In the genomic region with DNA sequence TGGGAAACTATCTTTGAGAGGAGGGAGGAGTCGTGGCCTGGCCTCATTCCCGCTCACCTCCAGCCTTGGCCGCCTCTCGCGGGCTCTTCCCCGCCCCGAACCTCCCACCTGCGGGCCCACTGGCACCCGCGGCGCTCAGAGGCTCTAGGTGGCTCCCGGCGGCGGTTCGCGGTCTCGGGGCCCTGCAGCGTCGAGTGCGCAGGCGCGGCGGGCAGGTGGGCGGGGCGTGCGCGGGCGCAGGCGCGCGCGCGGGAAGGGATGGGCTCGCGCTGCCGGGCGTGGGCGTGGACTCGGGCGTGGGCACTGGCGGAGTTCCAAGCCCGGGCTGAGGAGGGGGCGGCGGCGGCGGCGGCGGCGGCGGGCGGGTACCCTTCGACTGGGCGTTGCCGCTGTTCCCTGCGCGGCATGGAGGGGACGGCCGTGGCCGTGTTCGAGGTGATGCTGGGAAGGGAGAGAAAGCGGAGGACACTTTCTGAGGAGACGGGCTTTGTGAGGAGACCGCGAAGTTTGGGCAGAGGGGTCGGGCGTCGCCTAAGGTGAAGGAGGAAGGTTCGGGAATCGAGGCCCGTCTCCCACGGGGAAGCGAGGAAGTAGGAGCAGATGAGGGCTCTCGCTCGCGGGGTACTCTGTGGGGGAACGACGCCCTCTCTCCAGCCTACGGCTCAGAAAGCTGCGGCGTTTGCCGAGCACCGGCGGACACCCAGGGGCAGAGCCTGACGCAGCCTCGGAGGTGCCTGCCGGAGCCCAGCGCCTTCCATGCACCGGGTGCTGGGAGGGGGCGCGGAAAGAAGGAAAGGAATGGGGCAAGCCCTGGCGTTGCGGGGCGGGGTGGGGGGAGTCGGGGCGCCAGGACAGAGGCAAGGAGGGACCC, we compare ENCODE assay signal across 1 cellular context.
A peak's percentile ranks its signal among the peaks of the same experiment; 100 is the strongest.
TF ChIP-seq lines count a peak whose summit lies in the region.

No MANE protein-coding gene starts in this region.

TF ChIP-seq in HepG2, 621 proteins besides CTCF, POLR2A, EP300 and RAD21 (continued from another document and continues in another):
- TF ChIP-seq, protein P1, sequence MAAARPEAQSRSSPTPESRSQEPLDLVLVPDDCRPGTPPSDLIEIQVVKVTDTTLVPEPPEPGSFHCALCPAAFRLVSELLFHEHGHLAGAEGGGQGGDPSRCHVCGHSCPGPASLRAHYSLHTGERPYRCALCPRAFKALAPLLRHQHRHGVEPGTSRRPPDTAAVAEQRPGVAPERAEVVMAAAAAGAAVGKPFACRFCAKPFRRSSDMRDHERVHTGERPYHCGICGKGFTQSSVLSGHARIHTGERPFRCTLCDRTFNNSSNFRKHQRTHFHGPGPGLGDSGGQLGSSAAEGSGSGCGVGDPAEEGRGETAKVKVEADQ (CRISPR knock-in tag; IDR thresholded peaks at IDR 0.05; ENCODE audit: borderline replicate concordance), result 0 out of 2 replicates have a peak, but pooled peaks have one; percentile 61
- TF ChIP-seq ZFP36L1 (CRISPR knock-in tag; IDR thresholded peaks at IDR 0.05) (no peak), ZMAT3 (CRISPR knock-in tag; conservative IDR thresholded peaks at IDR 0.05) (peak; percentile 51; the same call in 1 of the 2 replicates), ZBTB38 (CRISPR knock-in tag; IDR thresholded peaks at IDR 0.05) (0 out of 2 replicates have a peak, but pooled peaks have one; percentile 4), SNAPC2 (CRISPR knock-in tag; IDR thresholded peaks at IDR 0.05) (no peak), ZSCAN29 (CRISPR knock-in tag; conservative IDR thresholded peaks at IDR 0.05) (0 out of 2 replicates have a peak, but pooled peaks have one; percentile 51), ELF4 (CRISPR knock-in tag; IDR thresholded peaks at IDR 0.05; ENCODE audit: borderline replicate concordance) (no peak), ZNF564 (CRISPR knock-in tag; IDR thresholded peaks at IDR 0.05) (no peak; the same call in 1 of the 2 replicates), NFE2 (CRISPR knock-in tag; IDR thresholded peaks at IDR 0.05) (no peak), MEF2D (CRISPR knock-in tag; IDR thresholded peaks at IDR 0.05) (no peak), ZNF839 (CRISPR knock-in tag; IDR thresholded peaks at IDR 0.05; ENCODE audit: borderline replicate concordance) (no peak), ZNF816 (CRISPR knock-in tag; IDR thresholded peaks at IDR 0.05; ENCODE audit: borderline replicate concordance) (peak; percentile 86; the same call in 1 of the 2 replicates), RARA (CRISPR knock-in tag; IDR thresholded peaks at IDR 0.05) (peak; percentile 24; the same call in 1 of the 2 replicates), MTF1 (CRISPR knock-in tag; IDR thresholded peaks at IDR 0.05) (no peak), MZF1 (CRISPR knock-in tag; IDR thresholded peaks at IDR 0.05; ENCODE audit: borderline replicate concordance) (no peak), ZNF282 (IDR thresholded peaks at IDR 0.05; ENCODE audit: partially characterized antibody) (no peak), ZNF331 (CRISPR knock-in tag; IDR thresholded peaks at IDR 0.05) (peak; percentile 39; the same call in 1 of the 2 replicates), ZNF101 (CRISPR knock-in tag; IDR thresholded peaks at IDR 0.05; ENCODE audit: borderline replicate concordance, low read depth) (0 out of 2 replicates have a peak, but pooled peaks have one; percentile 70), ARID2 (CRISPR knock-in tag; IDR thresholded peaks at IDR 0.05; ENCODE audit: borderline replicate concordance) (no peak), REXO4 (CRISPR knock-in tag; IDR thresholded peaks at IDR 0.05; ENCODE audit: borderline replicate concordance) (no peak)
- TF ChIP-seq, protein P2, sequence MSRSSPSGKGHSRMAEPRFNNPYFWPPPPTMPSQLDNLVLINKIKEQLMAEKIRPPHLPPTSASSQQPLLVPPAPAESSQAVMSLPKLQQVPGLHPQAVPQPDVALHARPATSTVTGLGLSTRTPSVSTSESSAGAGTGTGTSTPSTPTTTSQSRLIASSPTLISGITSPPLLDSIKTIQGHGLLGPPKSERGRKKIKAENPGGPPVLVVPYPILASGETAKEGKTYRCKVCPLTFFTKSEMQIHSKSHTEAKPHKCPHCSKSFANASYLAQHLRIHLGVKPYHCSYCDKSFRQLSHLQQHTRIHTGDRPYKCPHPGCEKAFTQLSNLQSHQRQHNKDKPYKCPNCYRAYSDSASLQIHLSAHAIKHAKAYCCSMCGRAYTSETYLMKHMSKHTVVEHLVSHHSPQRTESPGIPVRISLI (CRISPR knock-in tag; IDR thresholded peaks at IDR 0.05; ENCODE audit: borderline replicate concordance), result no peak
- TF ChIP-seq, protein P3, sequence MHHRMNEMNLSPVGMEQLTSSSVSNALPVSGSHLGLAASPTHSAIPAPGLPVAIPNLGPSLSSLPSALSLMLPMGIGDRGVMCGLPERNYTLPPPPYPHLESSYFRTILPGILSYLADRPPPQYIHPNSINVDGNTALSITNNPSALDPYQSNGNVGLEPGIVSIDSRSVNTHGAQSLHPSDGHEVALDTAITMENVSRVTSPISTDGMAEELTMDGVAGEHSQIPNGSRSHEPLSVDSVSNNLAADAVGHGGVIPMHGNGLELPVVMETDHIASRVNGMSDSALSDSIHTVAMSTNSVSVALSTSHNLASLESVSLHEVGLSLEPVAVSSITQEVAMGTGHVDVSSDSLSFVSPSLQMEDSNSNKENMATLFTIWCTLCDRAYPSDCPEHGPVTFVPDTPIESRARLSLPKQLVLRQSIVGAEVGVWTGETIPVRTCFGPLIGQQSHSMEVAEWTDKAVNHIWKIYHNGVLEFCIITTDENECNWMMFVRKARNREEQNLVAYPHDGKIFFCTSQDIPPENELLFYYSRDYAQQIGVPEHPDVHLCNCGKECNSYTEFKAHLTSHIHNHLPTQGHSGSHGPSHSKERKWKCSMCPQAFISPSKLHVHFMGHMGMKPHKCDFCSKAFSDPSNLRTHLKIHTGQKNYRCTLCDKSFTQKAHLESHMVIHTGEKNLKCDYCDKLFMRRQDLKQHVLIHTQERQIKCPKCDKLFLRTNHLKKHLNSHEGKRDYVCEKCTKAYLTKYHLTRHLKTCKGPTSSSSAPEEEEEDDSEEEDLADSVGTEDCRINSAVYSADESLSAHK (CRISPR knock-in tag; IDR thresholded peaks at IDR 0.05; ENCODE audit: borderline replicate concordance), result no peak
- TF ChIP-seq, protein P4, sequence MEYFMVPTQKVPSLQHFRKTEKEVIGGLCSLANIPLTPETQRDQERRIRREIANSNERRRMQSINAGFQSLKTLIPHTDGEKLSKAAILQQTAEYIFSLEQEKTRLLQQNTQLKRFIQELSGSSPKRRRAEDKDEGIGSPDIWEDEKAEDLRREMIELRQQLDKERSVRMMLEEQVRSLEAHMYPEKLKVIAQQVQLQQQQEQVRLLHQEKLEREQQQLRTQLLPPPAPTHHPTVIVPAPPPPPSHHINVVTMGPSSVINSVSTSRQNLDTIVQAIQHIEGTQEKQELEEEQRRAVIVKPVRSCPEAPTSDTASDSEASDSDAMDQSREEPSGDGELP (IDR thresholded peaks at IDR 0.05; ENCODE audit: borderline replicate concordance, low read depth), result no peak
- TF ChIP-seq, protein P5, sequence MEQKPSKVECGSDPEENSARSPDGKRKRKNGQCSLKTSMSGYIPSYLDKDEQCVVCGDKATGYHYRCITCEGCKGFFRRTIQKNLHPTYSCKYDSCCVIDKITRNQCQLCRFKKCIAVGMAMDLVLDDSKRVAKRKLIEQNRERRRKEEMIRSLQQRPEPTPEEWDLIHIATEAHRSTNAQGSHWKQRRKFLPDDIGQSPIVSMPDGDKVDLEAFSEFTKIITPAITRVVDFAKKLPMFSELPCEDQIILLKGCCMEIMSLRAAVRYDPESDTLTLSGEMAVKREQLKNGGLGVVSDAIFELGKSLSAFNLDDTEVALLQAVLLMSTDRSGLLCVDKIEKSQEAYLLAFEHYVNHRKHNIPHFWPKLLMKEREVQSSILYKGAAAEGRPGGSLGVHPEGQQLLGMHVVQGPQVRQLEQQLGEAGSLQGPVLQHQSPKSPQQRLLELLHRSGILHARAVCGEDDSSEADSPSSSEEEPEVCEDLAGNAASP (CRISPR knock-in tag; IDR thresholded peaks at IDR 0.05; ENCODE audit: borderline replicate concordance), result no peak; the same call in 1 of the 2 replicates
- TF ChIP-seq, protein P6, sequence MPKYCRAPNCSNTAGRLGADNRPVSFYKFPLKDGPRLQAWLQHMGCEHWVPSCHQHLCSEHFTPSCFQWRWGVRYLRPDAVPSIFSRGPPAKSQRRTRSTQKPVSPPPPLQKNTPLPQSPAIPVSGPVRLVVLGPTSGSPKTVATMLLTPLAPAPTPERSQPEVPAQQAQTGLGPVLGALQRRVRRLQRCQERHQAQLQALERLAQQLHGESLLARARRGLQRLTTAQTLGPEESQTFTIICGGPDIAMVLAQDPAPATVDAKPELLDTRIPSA (CRISPR knock-in tag; IDR thresholded peaks at IDR 0.05; ENCODE audit: borderline replicate concordance), result peak; percentile 34; the same call in 1 of the 2 replicates
- TF ChIP-seq, protein P7, sequence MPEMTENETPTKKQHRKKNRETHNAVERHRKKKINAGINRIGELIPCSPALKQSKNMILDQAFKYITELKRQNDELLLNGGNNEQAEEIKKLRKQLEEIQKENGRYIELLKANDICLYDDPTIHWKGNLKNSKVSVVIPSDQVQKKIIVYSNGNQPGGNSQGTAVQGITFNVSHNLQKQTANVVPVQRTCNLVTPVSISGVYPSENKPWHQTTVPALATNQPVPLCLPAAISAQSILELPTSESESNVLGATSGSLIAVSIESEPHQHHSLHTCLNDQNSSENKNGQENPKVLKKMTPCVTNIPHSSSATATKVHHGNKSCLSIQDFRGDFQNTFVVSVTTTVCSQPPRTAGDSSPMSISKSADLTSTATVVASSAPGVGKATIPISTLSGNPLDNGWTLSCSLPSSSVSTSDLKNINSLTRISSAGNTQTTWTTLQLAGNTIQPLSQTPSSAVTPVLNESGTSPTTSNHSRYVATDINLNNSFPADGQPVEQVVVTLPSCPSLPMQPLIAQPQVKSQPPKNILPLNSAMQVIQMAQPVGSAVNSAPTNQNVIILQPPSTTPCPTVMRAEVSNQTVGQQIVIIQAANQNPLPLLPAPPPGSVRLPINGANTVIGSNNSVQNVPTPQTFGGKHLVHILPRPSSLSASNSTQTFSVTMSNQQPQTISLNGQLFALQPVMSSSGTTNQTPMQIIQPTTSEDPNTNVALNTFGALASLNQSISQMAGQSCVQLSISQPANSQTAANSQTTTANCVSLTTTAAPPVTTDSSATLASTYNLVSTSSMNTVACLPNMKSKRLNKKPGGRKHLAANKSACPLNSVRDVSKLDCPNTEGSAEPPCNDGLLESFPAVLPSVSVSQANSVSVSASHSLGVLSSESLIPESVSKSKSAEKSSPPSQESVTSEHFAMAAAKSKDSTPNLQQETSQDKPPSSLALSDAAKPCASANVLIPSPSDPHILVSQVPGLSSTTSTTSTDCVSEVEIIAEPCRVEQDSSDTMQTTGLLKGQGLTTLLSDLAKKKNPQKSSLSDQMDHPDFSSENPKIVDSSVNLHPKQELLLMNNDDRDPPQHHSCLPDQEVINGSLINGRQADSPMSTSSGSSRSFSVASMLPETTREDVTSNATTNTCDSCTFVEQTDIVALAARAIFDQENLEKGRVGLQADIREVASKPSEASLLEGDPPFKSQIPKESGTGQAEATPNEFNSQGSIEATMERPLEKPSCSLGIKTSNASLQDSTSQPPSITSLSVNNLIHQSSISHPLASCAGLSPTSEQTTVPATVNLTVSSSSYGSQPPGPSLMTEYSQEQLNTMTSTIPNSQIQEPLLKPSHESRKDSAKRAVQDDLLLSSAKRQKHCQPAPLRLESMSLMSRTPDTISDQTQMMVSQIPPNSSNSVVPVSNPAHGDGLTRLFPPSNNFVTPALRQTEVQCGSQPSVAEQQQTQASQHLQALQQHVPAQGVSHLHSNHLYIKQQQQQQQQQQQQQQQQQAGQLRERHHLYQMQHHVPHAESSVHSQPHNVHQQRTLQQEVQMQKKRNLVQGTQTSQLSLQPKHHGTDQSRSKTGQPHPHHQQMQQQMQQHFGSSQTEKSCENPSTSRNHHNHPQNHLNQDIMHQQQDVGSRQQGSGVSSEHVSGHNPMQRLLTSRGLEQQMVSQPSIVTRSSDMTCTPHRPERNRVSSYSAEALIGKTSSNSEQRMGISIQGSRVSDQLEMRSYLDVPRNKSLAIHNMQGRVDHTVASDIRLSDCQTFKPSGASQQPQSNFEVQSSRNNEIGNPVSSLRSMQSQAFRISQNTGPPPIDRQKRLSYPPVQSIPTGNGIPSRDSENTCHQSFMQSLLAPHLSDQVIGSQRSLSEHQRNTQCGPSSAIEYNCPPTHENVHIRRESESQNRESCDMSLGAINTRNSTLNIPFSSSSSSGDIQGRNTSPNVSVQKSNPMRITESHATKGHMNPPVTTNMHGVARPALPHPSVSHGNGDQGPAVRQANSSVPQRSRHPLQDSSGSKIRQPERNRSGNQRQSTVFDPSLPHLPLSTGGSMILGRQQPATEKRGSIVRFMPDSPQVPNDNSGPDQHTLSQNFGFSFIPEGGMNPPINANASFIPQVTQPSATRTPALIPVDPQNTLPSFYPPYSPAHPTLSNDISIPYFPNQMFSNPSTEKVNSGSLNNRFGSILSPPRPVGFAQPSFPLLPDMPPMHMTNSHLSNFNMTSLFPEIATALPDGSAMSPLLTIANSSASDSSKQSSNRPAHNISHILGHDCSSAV (CRISPR knock-in tag; IDR thresholded peaks at IDR 0.05; ENCODE audit: borderline replicate concordance), result no peak
- TF ChIP-seq, protein P8, sequence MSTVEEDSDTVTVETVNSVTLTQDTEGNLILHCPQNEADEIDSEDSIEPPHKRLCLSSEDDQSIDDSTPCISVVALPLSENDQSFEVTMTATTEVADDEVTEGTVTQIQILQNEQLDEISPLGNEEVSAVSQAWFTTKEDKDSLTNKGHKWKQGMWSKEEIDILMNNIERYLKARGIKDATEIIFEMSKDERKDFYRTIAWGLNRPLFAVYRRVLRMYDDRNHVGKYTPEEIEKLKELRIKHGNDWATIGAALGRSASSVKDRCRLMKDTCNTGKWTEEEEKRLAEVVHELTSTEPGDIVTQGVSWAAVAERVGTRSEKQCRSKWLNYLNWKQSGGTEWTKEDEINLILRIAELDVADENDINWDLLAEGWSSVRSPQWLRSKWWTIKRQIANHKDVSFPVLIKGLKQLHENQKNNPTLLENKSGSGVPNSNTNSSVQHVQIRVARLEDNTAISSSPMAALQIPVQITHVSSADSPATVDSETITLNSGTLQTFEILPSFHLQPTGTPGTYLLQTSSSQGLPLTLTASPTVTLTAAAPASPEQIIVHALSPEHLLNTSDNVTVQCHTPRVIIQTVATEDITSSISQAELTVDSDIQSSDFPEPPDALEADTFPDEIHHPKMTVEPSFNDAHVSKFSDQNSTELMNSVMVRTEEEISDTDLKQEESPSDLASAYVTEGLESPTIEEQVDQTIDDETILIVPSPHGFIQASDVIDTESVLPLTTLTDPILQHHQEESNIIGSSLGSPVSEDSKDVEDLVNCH (CRISPR knock-in tag; IDR thresholded peaks at IDR 0.05), result no peak
- TF ChIP-seq, protein P9, sequence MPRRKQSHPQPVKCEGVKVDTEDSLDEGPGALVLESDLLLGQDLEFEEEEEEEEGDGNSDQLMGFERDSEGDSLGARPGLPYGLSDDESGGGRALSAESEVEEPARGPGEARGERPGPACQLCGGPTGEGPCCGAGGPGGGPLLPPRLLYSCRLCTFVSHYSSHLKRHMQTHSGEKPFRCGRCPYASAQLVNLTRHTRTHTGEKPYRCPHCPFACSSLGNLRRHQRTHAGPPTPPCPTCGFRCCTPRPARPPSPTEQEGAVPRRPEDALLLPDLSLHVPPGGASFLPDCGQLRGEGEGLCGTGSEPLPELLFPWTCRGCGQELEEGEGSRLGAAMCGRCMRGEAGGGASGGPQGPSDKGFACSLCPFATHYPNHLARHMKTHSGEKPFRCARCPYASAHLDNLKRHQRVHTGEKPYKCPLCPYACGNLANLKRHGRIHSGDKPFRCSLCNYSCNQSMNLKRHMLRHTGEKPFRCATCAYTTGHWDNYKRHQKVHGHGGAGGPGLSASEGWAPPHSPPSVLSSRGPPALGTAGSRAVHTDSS (CRISPR knock-in tag; conservative IDR thresholded peaks at IDR 0.05), result no peak
- TF ChIP-seq, protein P10, sequence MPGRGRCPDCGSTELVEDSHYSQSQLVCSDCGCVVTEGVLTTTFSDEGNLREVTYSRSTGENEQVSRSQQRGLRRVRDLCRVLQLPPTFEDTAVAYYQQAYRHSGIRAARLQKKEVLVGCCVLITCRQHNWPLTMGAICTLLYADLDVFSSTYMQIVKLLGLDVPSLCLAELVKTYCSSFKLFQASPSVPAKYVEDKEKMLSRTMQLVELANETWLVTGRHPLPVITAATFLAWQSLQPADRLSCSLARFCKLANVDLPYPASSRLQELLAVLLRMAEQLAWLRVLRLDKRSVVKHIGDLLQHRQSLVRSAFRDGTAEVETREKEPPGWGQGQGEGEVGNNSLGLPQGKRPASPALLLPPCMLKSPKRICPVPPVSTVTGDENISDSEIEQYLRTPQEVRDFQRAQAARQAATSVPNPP (CRISPR knock-in tag; IDR thresholded peaks at IDR 0.05), result no peak
